Comparison of ENCODE assay signal across 10 cellular contexts in the genomic region with DNA sequence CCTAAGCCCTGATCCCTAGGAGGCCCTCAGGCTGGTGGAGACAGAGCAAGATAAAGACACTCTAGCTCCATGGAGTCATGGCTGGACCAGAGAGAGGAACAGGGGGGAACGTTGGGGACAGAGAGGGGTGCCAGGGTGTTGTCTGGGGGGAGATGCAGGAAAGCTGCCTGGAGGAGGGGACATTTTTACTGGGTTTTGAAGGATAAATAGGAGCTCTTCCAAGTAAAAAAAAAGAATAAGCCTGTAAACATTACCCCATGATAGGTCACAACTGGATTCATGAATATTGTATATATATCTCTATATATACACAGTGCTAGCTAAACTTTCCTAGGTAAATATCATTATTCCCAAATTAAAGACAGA. TPM values are rescaled to one million over a fixed set of nuclear protein-coding genes. Genes with fewer than 3 reads are reported as not detected.
A peak's percentile ranks its signal among the peaks of the same experiment; 100 is the strongest.
DNase-seq lines count a peak whose midpoint lies in the region; ATAC-seq, FAIRE-seq and TF ChIP-seq lines count a peak whose summit lies in the region.
"Had no signal": no experiment of that assay in that cellular context is flagged by ENCODE, and none has a peak within 500 bp of the region (broad histone marks: within the 10 kb centered on the region; RNA-seq: fewer than 3 reads in every experiment).

No MANE protein-coding gene starts in this region.

- peaks cover 9% of the 10 kb centered on the region for H3K36me3 ChIP-seq in GM06990 (ENCODE audit: control insufficient read depth, insufficient read depth, low read length)
- no peaks in the 10 kb centered on the region for H3K36me3 ChIP-seq in K562 (ENCODE audit: control insufficient read depth, insufficient read depth, low read length)
- no peaks in the 10 kb centered on the region for H3K36me3 ChIP-seq in osteoblast (ENCODE audit: insufficient read depth, low read length)

- CTCF ChIA-PET in K562 (lab: Yijun Ruan, JAX; ENCODE audit: low intra/inter-chr PET ratio): interaction anchor here (0.7 kb wide), 1 partner anchor 20 kb away, joined by 4 read pairs; no protein-coding TSS in a partner anchor

- H3K9me1 ChIP-seq in K562 (ENCODE audit: control insufficient read depth, insufficient read depth, low read length): no peaks in the 10 kb centered on the region

- H3K4me1 ChIP-seq in K562 (replicated peaks in 1 of 2; ENCODE audit: control insufficient read depth in 2 of 2, insufficient read depth in 2 of 2, low read length in 2 of 2): peaks cover 0 to 15% of the 10 kb centered on the region in 2 experiments; a peak in 2 of 5 replicates
- H3K4me1 ChIP-seq in osteoblast (ENCODE audit: insufficient read depth, low read length): no peaks in the 10 kb centered on the region

- H3K9me3 ChIP-seq in K562 (replicated peaks; ENCODE audit: control insufficient read depth, insufficient read depth, low read depth, low read length): no peaks in the 10 kb centered on the region
- no peaks in the 10 kb centered on the region for H3K9me3 ChIP-seq in osteoblast (ENCODE audit: low read depth, low read length)

- no TSS peak for BruUV-seq in K562 (replicated peaks; lab: Mats Ljungman, UMichigan)

- POLR2A ChIA-PET in K562 (lab: Yijun Ruan, JAX): interaction anchor here (0.5 to 1.2 kb wide), 8 partner anchors 9 to 534 kb away, joined by 3 to 5 read pairs (median 3); partner anchors contain the start of gene FAM32A

- H3K4me2 ChIP-seq in K562 (ENCODE audit: insufficient read depth, low read length) (no peak overlapping the region), osteoblast (ENCODE audit: insufficient read depth, low read length) (no peak overlapping the region)

- no peak for TF ChIP-seq RAD21 in K562 (CRISPR knock-in tag; conservative IDR thresholded peaks at IDR 0.05 in 1 of 2, IDR thresholded peaks at IDR 0.05 in 1 of 2)

- TF ChIP-seq CTCF in GM06990 (IDR thresholded peaks at IDR 0.05; ENCODE audit: insufficient read depth, low read length, poor library complexity, severe bottlenecking) (no peak), LNCaP clone FGC (IDR thresholded peaks at IDR 0.05; ENCODE audit: control insufficient read depth, extremely low read depth, insufficient read depth) (no peak), K562 (IDR thresholded peaks at IDR 0.05 in 2 of 3, conservative IDR thresholded peaks at IDR 0.05 in 1 of 3; ENCODE audit: insufficient read depth in 2 of 3, low read depth in 1 of 3, low read length in 3 of 3) (no peak), osteoblast (IDR thresholded peaks at IDR 0.05; ENCODE audit: extremely low read depth, low read depth, low read length) (no peak)

- no peak overlapping the region for H3K9ac ChIP-seq in K562 (ENCODE audit: insufficient read depth in 1 of 2, low read depth in 2 of 2, low read length in 2 of 2)

- DNase-seq in GM06990 (ENCODE audit: extremely low read depth, insufficient read length): no peak
- no peak for DNase-seq in LNCaP clone FGC (ENCODE audit: low read depth)
- DNase-seq in K562 (ENCODE audit: extremely low read depth in 1 of 4, low spot score in 3 of 4): no peak
- peak; percentile 42 for DNase-seq in osteoblast (ENCODE audit: insufficient read length, low spot score, missing footprints)
- no peak for DNase-seq in AML-193 (lab: John Stamatoyannopoulos, UW)
- no peak for DNase-seq in NK-92 (lab: John Stamatoyannopoulos, UW; ENCODE audit: unreplicated experiment)
- DNase-seq: NCI-H226 had no signal

- ATAC-seq in K562 (peak; percentile 24; the same call in 1 of the 3 replicates), HG03139 (IDR thresholded peaks at IDR 0.05; ENCODE audit: unreplicated experiment) (no peak)

- no peak for TF ChIP-seq POLR2A in K562 (conservative IDR thresholded peaks at IDR 0.05)

- no peaks in the 10 kb centered on the region for H4K20me1 ChIP-seq in K562 (replicated peaks; ENCODE audit: control insufficient read depth, insufficient read depth, low read length)
- H4K20me1 ChIP-seq in osteoblast (ENCODE audit: insufficient read depth, low read length): no peaks in the 10 kb centered on the region

- H3K4me3 ChIP-seq in GM06990 (replicated peaks; ENCODE audit: low read depth, low read length): peak overlapping the region; percentile 80
- H3K4me3 ChIP-seq in LNCaP clone FGC (ENCODE audit: low read depth, low read length): peak overlapping the region; percentile 58
- H3K4me3 ChIP-seq in K562: no peak overlapping the region
- no peak overlapping the region for H3K4me3 ChIP-seq in osteoblast (ENCODE audit: insufficient read depth, low read length)

- 18% methylated on average over 1 of the region's 1 CpG for WGBS in K562 (ENCODE audit: insufficient coverage, low coverage, missing lambda C conversion rate)

- no peak overlapping the region for H2AFZ ChIP-seq in K562 (ENCODE audit: low read depth, low read length)
- H2AFZ ChIP-seq in osteoblast (ENCODE audit: low read length): no peak overlapping the region

- in situ Hi-C loops in K562 (cut with MboI): no loop called here

- H3K27ac ChIP-seq in K562 (ENCODE audit: extremely low read depth, low read depth, low read length): no peak overlapping the region
- H3K27ac ChIP-seq in osteoblast (ENCODE audit: low read depth, low read length): no peak overlapping the region

- no peaks in the 10 kb centered on the region for H3K79me2 ChIP-seq in K562 (ENCODE audit: control insufficient read depth, insufficient read depth, low read length)
- no peaks in the 10 kb centered on the region for H3K79me2 ChIP-seq in osteoblast (ENCODE audit: insufficient read depth, low read length)

- TF ChIP-seq EP300 in K562 (IDR thresholded peaks at IDR 0.05; ENCODE audit: low read length): no peak

- intact Hi-C loops in K562 (cut with micrococcal nuclease): no loop called here

- H3K27me3 ChIP-seq in GM06990 (replicated peaks; ENCODE audit: control insufficient read depth, insufficient read depth, low read length) (no peaks in the 10 kb centered on the region), K562 (ENCODE audit: control insufficient read depth in 2 of 2, insufficient read depth in 2 of 2, low read length in 2 of 2) (no peaks in the 10 kb centered on the region; a peak in 1 of 5 replicates), osteoblast (ENCODE audit: insufficient read depth, low read length) (no peaks in the 10 kb centered on the region)

- no peak for FAIRE-seq in K562 (lab: Jason Lieb, UNC)
- FAIRE-seq: bronchial epithelial cell had no signal

RNA-seq across cellular contexts. Expression of gene HSH2D, which starts 0.7 kb away (rescaled TPM):
- 0.81 TPM in 1 of 2 replicates, not detected in the other for total RNA-seq in K562 (2011; cell fraction: chromatin; rRNA removed; ENCODE audit: low replicate concordance)
- 0.39 and 0.67 TPM in 2 replicates for total RNA-seq in K562 (2011; cell fraction: nucleolus; rRNA removed)
- total RNA-seq in K562 (2011; cell fraction: nucleoplasm; rRNA removed): 0.37 TPM in 1 of 2 replicates, not detected in the other
- total RNA-seq in K562 (2014; rRNA removed) (0.18 and 0.29 TPM in 2 replicates), K562 (2014; rRNA removed; fragmentation: Illumina TruSeq; extraction: Trizol) (0.15 and 0.19 TPM in 2 replicates), K562 (2015; rRNA removed; fragmentation: Illumina TruSeq; extraction: Trizol) (1.1 TPM in 2 replicates), K562 (2021) (0.16 and 0.42 TPM in 2 replicates), osteoblast (0.36 TPM in 1 of 2 replicates, not detected in the other)
- polyA plus RNA-seq in K562 (2011; rRNA removed) (0.33 and 0.39 TPM in 2 replicates), K562 (2014; fragmentation: Illumina TruSeq; extraction: Trizol) (0.30 and 0.42 TPM in 2 replicates), K562 (2014; fragmentation: Nextera tagmentation; extraction: Ambion mirVana) (under 1 TPM in 1 of 2 experiments, not detected in 1; 0.03 TPM), K562 (2014; rRNA removed) (0.12 and 0.37 TPM in 2 replicates)
- 0.44 and 0.69 TPM in 2 replicates for polyA plus RNA-seq in K562 (2011; cell fraction: cytosol; rRNA removed)
- 0.68 and 0.69 TPM in 2 replicates for polyA plus RNA-seq in K562 (2011; cell fraction: nucleus; rRNA removed)
- 0.40 and 3.0 TPM in 2 replicates for polyA plus RNA-seq in K562 (2012)
- 0.09 TPM in 1 of 2 replicates, not detected in the other for polyA minus RNA-seq in K562 (2011; rRNA and poly(A)+ RNA removed)
- not detected in 2 replicates for polyA minus RNA-seq in K562 (2011; cell fraction: cytosol; rRNA and poly(A)+ RNA removed)
- 0.22 and 0.27 TPM in 2 replicates for polyA minus RNA-seq in K562 (2011; cell fraction: nucleus; rRNA and poly(A)+ RNA removed)
- total RNA-seq: osteocyte had no signal

RNA-seq across cellular contexts. Expression of gene CIB3, which starts 29.1 kb away (rescaled TPM):
- not detected in 2 replicates for total RNA-seq in K562 (2011; cell fraction: chromatin; rRNA removed; ENCODE audit: low replicate concordance)
- total RNA-seq in K562 (2011; cell fraction: nucleolus; rRNA removed): not detected in 2 replicates
- not detected in 2 replicates for total RNA-seq in K562 (2011; cell fraction: nucleoplasm; rRNA removed)
- not detected in 2 replicates for total RNA-seq in K562 (2014; rRNA removed)
- total RNA-seq in K562 (2014; rRNA removed; fragmentation: Illumina TruSeq; extraction: Trizol): not detected in 2 replicates
- not detected in 2 replicates for total RNA-seq in K562 (2015; rRNA removed; fragmentation: Illumina TruSeq; extraction: Trizol)
- total RNA-seq in K562 (2021): not detected in 2 replicates
- not detected in 2 replicates for polyA plus RNA-seq in K562 (2011; rRNA removed)
- not detected in 2 replicates for polyA plus RNA-seq in K562 (2011; cell fraction: cytosol; rRNA removed)
- not detected in 2 replicates for polyA plus RNA-seq in K562 (2011; cell fraction: nucleus; rRNA removed)
- polyA plus RNA-seq in K562 (2012): not detected in 2 replicates
- not detected in 2 replicates for polyA plus RNA-seq in K562 (2014; fragmentation: Illumina TruSeq; extraction: Trizol)
- under 1 TPM in 1 of 2 experiments, not detected in 1; 0.08 TPM for polyA plus RNA-seq in K562 (2014; fragmentation: Nextera tagmentation; extraction: Ambion mirVana)
- 0.13 TPM in 1 of 2 replicates, not detected in the other for polyA plus RNA-seq in K562 (2014; rRNA removed)
- polyA minus RNA-seq in K562 (2011; rRNA and poly(A)+ RNA removed): not detected in 2 replicates
- polyA minus RNA-seq in K562 (2011; cell fraction: cytosol; rRNA and poly(A)+ RNA removed): not detected in 2 replicates
- polyA minus RNA-seq in K562 (2011; cell fraction: nucleus; rRNA and poly(A)+ RNA removed): not detected in 2 replicates
- total RNA-seq in osteoblast: not detected in 2 replicates
- total RNA-seq: bronchial epithelial cell, osteocyte had no signal

RNA-seq across cellular contexts. Expression of gene RAB8A, which starts 32.5 kb away (rescaled TPM):
- total RNA-seq in K562 (2011; cell fraction: chromatin; rRNA removed; ENCODE audit: low replicate concordance): 81.6 and 164 TPM in 2 replicates
- total RNA-seq in K562 (2011; cell fraction: nucleolus; rRNA removed): 94.9 and 99.9 TPM in 2 replicates
- total RNA-seq in K562 (2011; cell fraction: nucleoplasm; rRNA removed): 96.1 and 105 TPM in 2 replicates
- total RNA-seq in K562 (2014; rRNA removed) (42.5 and 47.2 TPM in 2 replicates), K562 (2014; rRNA removed; fragmentation: Illumina TruSeq; extraction: Trizol) (60.2 and 66.7 TPM in 2 replicates), K562 (2015; rRNA removed; fragmentation: Illumina TruSeq; extraction: Trizol) (92.0 and 102 TPM in 2 replicates), K562 (2021) (71.9 and 82.7 TPM in 2 replicates), osteoblast (61.6 and 68.8 TPM in 2 replicates)
- polyA plus RNA-seq in K562 (2011; rRNA removed) (45.4 and 66.9 TPM in 2 replicates), K562 (2014; fragmentation: Illumina TruSeq; extraction: Trizol) (53.2 and 55.4 TPM in 2 replicates), K562 (2014; fragmentation: Nextera tagmentation; extraction: Ambion mirVana) (10 to 100 TPM; 11.2 to 13.9 TPM), K562 (2014; rRNA removed) (47.1 and 80.1 TPM in 2 replicates)
- 50.7 and 63.0 TPM in 2 replicates for polyA plus RNA-seq in K562 (2011; cell fraction: cytosol; rRNA removed)
- polyA plus RNA-seq in K562 (2011; cell fraction: nucleus; rRNA removed): 33.2 and 35.1 TPM in 2 replicates
- polyA plus RNA-seq in K562 (2012): 34.9 and 92.8 TPM in 2 replicates
- 168 and 219 TPM in 2 replicates for polyA minus RNA-seq in K562 (2011; rRNA and poly(A)+ RNA removed)
- 52.2 and 76.3 TPM in 2 replicates for polyA minus RNA-seq in K562 (2011; cell fraction: cytosol; rRNA and poly(A)+ RNA removed)
- polyA minus RNA-seq in K562 (2011; cell fraction: nucleus; rRNA and poly(A)+ RNA removed): 34.5 and 60.4 TPM in 2 replicates

RNA-seq across cellular contexts. Expression of gene FAM32A, which starts 41.0 kb away (rescaled TPM):
- total RNA-seq in K562 (2011; cell fraction: chromatin; rRNA removed; ENCODE audit: low replicate concordance): 14.8 and 20.8 TPM in 2 replicates
- total RNA-seq in K562 (2011; cell fraction: nucleolus; rRNA removed): 14.2 and 16.1 TPM in 2 replicates
- total RNA-seq in K562 (2011; cell fraction: nucleoplasm; rRNA removed): 18.8 and 21.6 TPM in 2 replicates
- total RNA-seq in K562 (2014; rRNA removed) (94.5 and 95.8 TPM in 2 replicates), K562 (2014; rRNA removed; fragmentation: Illumina TruSeq; extraction: Trizol) (54.5 and 57.2 TPM in 2 replicates), K562 (2015; rRNA removed; fragmentation: Illumina TruSeq; extraction: Trizol) (70.9 and 73.7 TPM in 2 replicates), K562 (2021) (44.9 and 45.9 TPM in 2 replicates), osteoblast (93.4 and 109 TPM in 2 replicates)
- polyA plus RNA-seq in K562 (2011; rRNA removed) (82.6 and 96.7 TPM in 2 replicates), K562 (2014; fragmentation: Illumina TruSeq; extraction: Trizol) (76.2 and 77.8 TPM in 2 replicates), K562 (2014; fragmentation: Nextera tagmentation; extraction: Ambion mirVana) (10 to 100 TPM; 30.7 to 43.0 TPM), K562 (2014; rRNA removed) (94.5 and 102 TPM in 2 replicates)
- polyA plus RNA-seq in K562 (2011; cell fraction: cytosol; rRNA removed): 84.9 and 85.1 TPM in 2 replicates
- polyA plus RNA-seq in K562 (2011; cell fraction: nucleus; rRNA removed): 37.5 and 41.1 TPM in 2 replicates
- polyA plus RNA-seq in K562 (2012): 50.8 and 60.4 TPM in 2 replicates
- 28.1 and 34.6 TPM in 2 replicates for polyA minus RNA-seq in K562 (2011; rRNA and poly(A)+ RNA removed)
- 14.7 and 21.1 TPM in 2 replicates for polyA minus RNA-seq in K562 (2011; cell fraction: cytosol; rRNA and poly(A)+ RNA removed)
- polyA minus RNA-seq in K562 (2011; cell fraction: nucleus; rRNA and poly(A)+ RNA removed): 6.2 and 10.3 TPM in 2 replicates

RNA-seq across cellular contexts. Expression of gene AP1M1, which starts 53.5 kb away (rescaled TPM):
- 43.5 and 103 TPM in 2 replicates for total RNA-seq in K562 (2011; cell fraction: chromatin; rRNA removed; ENCODE audit: low replicate concordance)
- 56.9 and 61.7 TPM in 2 replicates for total RNA-seq in K562 (2011; cell fraction: nucleolus; rRNA removed)
- total RNA-seq in K562 (2011; cell fraction: nucleoplasm; rRNA removed): 39.8 and 44.1 TPM in 2 replicates
- 48.0 and 53.8 TPM in 2 replicates for total RNA-seq in K562 (2014; rRNA removed)
- 12.9 and 17.1 TPM in 2 replicates for total RNA-seq in K562 (2014; rRNA removed; fragmentation: Illumina TruSeq; extraction: Trizol)
- 28.1 and 28.6 TPM in 2 replicates for total RNA-seq in K562 (2015; rRNA removed; fragmentation: Illumina TruSeq; extraction: Trizol)
- 53.6 and 56.2 TPM in 2 replicates for total RNA-seq in K562 (2021)
- polyA plus RNA-seq in K562 (2011; rRNA removed): 29.1 and 42.9 TPM in 2 replicates
- 39.5 and 53.3 TPM in 2 replicates for polyA plus RNA-seq in K562 (2011; cell fraction: cytosol; rRNA removed)
- 75.6 and 83.2 TPM in 2 replicates for polyA plus RNA-seq in K562 (2011; cell fraction: nucleus; rRNA removed)
- 66.8 and 85.3 TPM in 2 replicates for polyA plus RNA-seq in K562 (2012)
- polyA plus RNA-seq in K562 (2014; fragmentation: Illumina TruSeq; extraction: Trizol): 35.4 and 44.5 TPM in 2 replicates
- 1 to 10 TPM in 1 of 2 experiments, under 1 TPM in 1; 0.87 to 3.0 TPM for polyA plus RNA-seq in K562 (2014; fragmentation: Nextera tagmentation; extraction: Ambion mirVana)
- polyA plus RNA-seq in K562 (2014; rRNA removed): 34.8 and 39.4 TPM in 2 replicates
- 17.9 and 23.9 TPM in 2 replicates for polyA minus RNA-seq in K562 (2011; rRNA and poly(A)+ RNA removed)
- polyA minus RNA-seq in K562 (2011; cell fraction: cytosol; rRNA and poly(A)+ RNA removed): 41.5 and 47.6 TPM in 2 replicates
- polyA minus RNA-seq in K562 (2011; cell fraction: nucleus; rRNA and poly(A)+ RNA removed): 21.9 and 34.4 TPM in 2 replicates
- 49.5 and 52.1 TPM in 2 replicates for total RNA-seq in osteoblast

Comparison
In these comparisons a context has a peak if more than half of its experiments do, and no peak if none do; other contexts are left out.
1. H3K4me3 ChIP-seq: peak in GM06990 (single experiment) and LNCaP clone FGC (single experiment); none in K562 (single experiment) and osteoblast (single experiment).